14 cellular contexts compared by ENCODE assay signal in the genomic region with DNA sequence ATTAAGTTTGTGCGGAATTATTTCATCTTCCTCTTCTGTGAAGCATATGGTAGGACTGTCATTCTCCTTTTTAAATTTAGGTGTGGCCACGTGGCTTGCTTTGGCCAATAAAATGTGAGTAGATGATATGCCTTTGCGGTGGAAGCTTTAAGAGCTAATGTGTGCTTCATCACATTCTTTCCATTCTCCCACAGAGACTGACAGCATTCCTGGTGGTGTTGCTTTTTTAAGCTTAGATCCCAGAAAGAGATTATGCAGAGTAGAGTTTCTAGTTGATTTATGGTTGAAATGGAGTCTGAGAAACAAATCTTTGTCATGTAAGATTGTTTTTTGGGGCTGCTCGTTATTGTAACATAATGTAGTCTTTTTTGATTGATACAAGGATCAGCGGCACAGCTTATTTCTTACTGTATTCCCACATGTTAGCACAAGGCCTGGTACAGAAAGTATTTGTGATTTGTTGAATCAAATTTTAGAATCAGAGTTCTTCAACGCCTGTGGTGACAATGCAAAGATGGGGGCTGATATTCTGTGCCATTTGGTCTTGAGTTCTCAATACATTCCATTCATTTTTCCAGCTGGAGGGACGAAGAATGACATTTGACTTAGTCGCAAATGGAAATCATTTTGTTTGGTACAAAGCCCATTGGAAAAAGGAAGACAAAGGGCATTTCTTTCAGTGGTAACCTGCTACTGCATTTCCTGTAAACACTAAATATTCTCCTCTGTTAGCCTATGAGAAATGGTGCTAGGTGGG.
A peak's percentile ranks its signal among the peaks of the same experiment; 100 is the strongest.
DNase-seq lines count a peak whose midpoint lies in the region; ATAC-seq and TF ChIP-seq lines count a peak whose summit lies in the region.
"Had no signal": no experiment of that assay in that cellular context is flagged by ENCODE, and none has a peak within 500 bp of the region (broad histone marks: within the 10 kb centered on the region; RNA-seq: fewer than 3 reads in every experiment).

No MANE protein-coding gene starts in this region.

- ATAC-seq in activated T-helper 17 cell treated with anti-CD3 and anti-CD28 coated beads, Interleukin-2, amount 50 U/mL, for 72 hours (replicated peaks) = no peak
- ATAC-seq in activated CD8-positive, alpha-beta memory T cell treated with anti-CD3 and anti-CD28 coated beads, Interleukin-2, amount 10 ng/mL, durations not matched to agents 7 days and 5 days = no peak
- no peak for ATAC-seq in effector memory CD8-positive, alpha-beta T cell (replicated peaks)
- ATAC-seq: naive thymus-derived CD4-positive, alpha-beta T cell had no signal

- H3K4me2 ChIP-seq in neuronal stem cell (ENCODE audit: insufficient read depth, low read length, poor library complexity, severe bottlenecking) = no peak overlapping the region

- H4K91ac ChIP-seq in neuronal stem cell (ENCODE audit: low read depth, low read length, poor library complexity) = no peak overlapping the region

- no peak overlapping the region for H2BK12ac ChIP-seq in neuronal stem cell (ENCODE audit: low read length)

- H3K4ac ChIP-seq in neuronal stem cell (ENCODE audit: low read length) = no peak overlapping the region

- peak overlapping the region; percentile 87 for H3K27ac Mint-ChIP-seq in Caco-2 (ENCODE audit: unreplicated experiment)
- no peak overlapping the region for H3K27ac Mint-ChIP-seq in activated T-helper 17 cell treated with anti-CD3 and anti-CD28 coated beads, Interleukin-2, amount 50 U/mL, for 72 hours
- no peak overlapping the region for H3K27ac Mint-ChIP-seq in activated CD8-positive, alpha-beta memory T cell treated with anti-CD3 and anti-CD28 coated beads, Interleukin-2, amount 10 ng/mL, durations not matched to agents 7 days and 5 days
- no peak overlapping the region for H3K27ac Mint-ChIP-seq in effector memory CD8-positive, alpha-beta T cell
- H3K27ac Mint-ChIP-seq: B cell; naive thymus-derived CD4-positive, alpha-beta T cell had no signal

- H4K8ac ChIP-seq in neuronal stem cell (ENCODE audit: low read depth, low read length) = no peak overlapping the region

- H3K18ac ChIP-seq in neuronal stem cell (ENCODE audit: low read length) = no peak overlapping the region

- no peak overlapping the region for H2AK5ac ChIP-seq in neuronal stem cell (ENCODE audit: low read depth, low read length)

- BruUV-seq in Caco-2 (replicated peaks; lab: Mats Ljungman, UMichigan) = no TSS peak

- no peaks in the 10 kb centered on the region for H3K27me3 Mint-ChIP-seq in Caco-2 (ENCODE audit: insufficient read depth, unreplicated experiment)
- peaks cover 8% of the 10 kb centered on the region for H3K27me3 Mint-ChIP-seq in activated T-helper 17 cell treated with anti-CD3 and anti-CD28 coated beads, Interleukin-2, amount 50 U/mL, for 72 hours
- no peaks in the 10 kb centered on the region for H3K27me3 Mint-ChIP-seq in activated CD8-positive, alpha-beta memory T cell treated with anti-CD3 and anti-CD28 coated beads, Interleukin-2, amount 10 ng/mL, durations not matched to agents 7 days and 5 days
- H3K27me3 Mint-ChIP-seq in effector memory CD8-positive, alpha-beta T cell = peaks cover 0 to 7% of the 10 kb centered on the region in 2 donors

- H3K36me3 ChIP-seq in Caco-2 (ENCODE audit: control insufficient read depth, insufficient read depth, low read length) (no peaks in the 10 kb centered on the region), neuronal stem cell (replicated peaks in 1 of 2; ENCODE audit: control insufficient read depth in 2 of 2, insufficient read depth in 2 of 2, low read length in 2 of 2) (no peaks in the 10 kb centered on the region)

- no CpG with 5 or more reads among the region's 8 CpGs for WGBS in neuronal stem cell (ENCODE audit: extremely low coverage in 2 of 2, insufficient read length in 2 of 2, insufficient replicate concordance in 1 of 2), 2 donors

- H3K27ac ChIP-seq in neuronal stem cell (replicated peaks; ENCODE audit: low read length) = peak overlapping the region; percentile 42

- no peak overlapping the region for H2BK5ac ChIP-seq in neuronal stem cell (ENCODE audit: low read length)

- no peak overlapping the region for H2BK15ac ChIP-seq in neuronal stem cell (ENCODE audit: low read length)

- peak overlapping the region; percentile 30 for H2AFZ ChIP-seq in neuronal stem cell (ENCODE audit: low read length)

- no peak overlapping the region for H3K14ac ChIP-seq in neuronal stem cell (ENCODE audit: low read length)

- H3K4me1 ChIP-seq in Caco-2 = peaks cover 39% of the 10 kb centered on the region
- H3K4me1 ChIP-seq in neuronal stem cell (ENCODE audit: control insufficient read depth in 2 of 2, insufficient read depth in 1 of 2, low read depth in 1 of 2, low read length in 2 of 2) = peaks cover 5 to 17% of the 10 kb centered on the region in 2 donors

- peaks cover 18% of the 10 kb centered on the region for H3K9me3 Mint-ChIP-seq in Caco-2 (ENCODE audit: unreplicated experiment)
- H3K9me3 Mint-ChIP-seq in activated T-helper 17 cell treated with anti-CD3 and anti-CD28 coated beads, Interleukin-2, amount 50 U/mL, for 72 hours = no peaks in the 10 kb centered on the region
- H3K9me3 Mint-ChIP-seq in activated CD8-positive, alpha-beta memory T cell treated with anti-CD3 and anti-CD28 coated beads, Interleukin-2, amount 10 ng/mL, durations not matched to agents 7 days and 5 days (ENCODE audit: low read depth) = no peaks in the 10 kb centered on the region
- no peaks in the 10 kb centered on the region for H3K9me3 Mint-ChIP-seq in effector memory CD8-positive, alpha-beta T cell

- H3K36me3 Mint-ChIP-seq in Caco-2 (ENCODE audit: insufficient read depth, unreplicated experiment) = peaks cover 7% of the 10 kb centered on the region
- H3K36me3 Mint-ChIP-seq in activated T-helper 17 cell treated with anti-CD3 and anti-CD28 coated beads, Interleukin-2, amount 50 U/mL, for 72 hours (ENCODE audit: low read depth) = no peaks in the 10 kb centered on the region
- no peaks in the 10 kb centered on the region for H3K36me3 Mint-ChIP-seq in activated CD8-positive, alpha-beta memory T cell treated with anti-CD3 and anti-CD28 coated beads, Interleukin-2, amount 10 ng/mL, durations not matched to agents 7 days and 5 days
- H3K36me3 Mint-ChIP-seq in effector memory CD8-positive, alpha-beta T cell (ENCODE audit: insufficient read depth) = no peaks in the 10 kb centered on the region
- H3K36me3 Mint-ChIP-seq: brain; naive thymus-derived CD4-positive, alpha-beta T cell had no signal

- no peak overlapping the region for H3K23ac ChIP-seq in neuronal stem cell (ENCODE audit: low read depth, low read length, poor library complexity)

- POLR2A ChIA-PET in Caco-2 (lab: Charles Lee) = no interaction called here

- H3K4me3 ChIP-seq in Caco-2 (ENCODE audit: low read depth, low read length) = no peak overlapping the region
- no peak overlapping the region for H3K4me3 ChIP-seq in fibroblast of the aortic adventitia (ENCODE audit: low read depth, low read length)
- no peak overlapping the region for H3K4me3 ChIP-seq in neuronal stem cell (ENCODE audit: low read length in 2 of 2)

- intact Hi-C loops in Caco-2 (cut with micrococcal nuclease; ENCODE audit: unreplicated experiment) = no loop called here

- no peak overlapping the region for H3K9ac ChIP-seq in neuronal stem cell (ENCODE audit: low read depth, low read length, poor library complexity)

- H3K4me1 Mint-ChIP-seq in Caco-2 (ENCODE audit: low read depth, unreplicated experiment) = peaks cover 10% of the 10 kb centered on the region
- no peaks in the 10 kb centered on the region for H3K4me1 Mint-ChIP-seq in activated T-helper 17 cell treated with anti-CD3 and anti-CD28 coated beads, Interleukin-2, amount 50 U/mL, for 72 hours
- no peaks in the 10 kb centered on the region for H3K4me1 Mint-ChIP-seq in activated CD8-positive, alpha-beta memory T cell treated with anti-CD3 and anti-CD28 coated beads, Interleukin-2, amount 10 ng/mL, durations not matched to agents 7 days and 5 days
- no peaks in the 10 kb centered on the region for H3K4me1 Mint-ChIP-seq in effector memory CD8-positive, alpha-beta T cell (ENCODE audit: low read depth in 2 of 2)
- H3K4me1 Mint-ChIP-seq: B cell; naive thymus-derived CD4-positive, alpha-beta T cell had no signal

- no peaks in the 10 kb centered on the region for H3K27me3 ChIP-seq in Caco-2 (replicated peaks; ENCODE audit: control insufficient read depth, insufficient read depth, low read length)
- H3K27me3 ChIP-seq in neuronal stem cell (ENCODE audit: control insufficient read depth in 3 of 3, insufficient read depth in 3 of 3, low read depth in 1 of 3, low read length in 3 of 3) = no peaks in the 10 kb centered on the region

- CTCF ChIA-PET in Caco-2 (lab: Charles Lee) = no interaction called here
- CTCF ChIA-PET in activated CD8-positive, alpha-beta memory T cell treated with anti-CD3 and anti-CD28 coated beads, Interleukin-2, amount 10 ng/mL, durations not matched to agents 7 days and 5 days (lab: Charles Lee) = no interaction called here

- H3K4me3 Mint-ChIP-seq in Caco-2 (ENCODE audit: unreplicated experiment) = peak overlapping the region; percentile 50
- no peak overlapping the region for H3K4me3 Mint-ChIP-seq in activated T-helper 17 cell treated with anti-CD3 and anti-CD28 coated beads, Interleukin-2, amount 50 U/mL, for 72 hours
- no peak overlapping the region for H3K4me3 Mint-ChIP-seq in activated CD8-positive, alpha-beta memory T cell treated with anti-CD3 and anti-CD28 coated beads, Interleukin-2, amount 10 ng/mL, durations not matched to agents 7 days and 5 days
- H3K4me3 Mint-ChIP-seq in effector memory CD8-positive, alpha-beta T cell = no peak overlapping the region
- H3K4me3 Mint-ChIP-seq: B cell; brain; naive thymus-derived CD4-positive, alpha-beta T cell had no signal

- DNase-seq in Caco-2 (peak; percentile 37 to 41), NCI-H226 (peak; percentile 56), fibroblast of the aortic adventitia (ENCODE audit: low read depth) (peak; percentile 58), neuronal stem cell (ENCODE audit: low spot score) (peak; percentile 24)
- DNase-seq in stimulated activated CD4-positive, alpha-beta T cell treated with anti-CD3 and anti-CD28 coated beads, Interleukin-15, amount 100 ng/mL, for 24 hours = no peak
- DNase-seq in activated CD8-positive, alpha-beta memory T cell treated with anti-CD3 and anti-CD28 coated beads, Interleukin-2, amount 10 ng/mL, durations not matched to agents 7 days and 5 days = no peak
- no peak for DNase-seq in effector memory CD8-positive, alpha-beta T cell
- DNase-seq: naive thymus-derived CD4-positive, alpha-beta T cell; NCI-H1436 treated with DMSO at 0.1 percent for 48 hours; NCI-H526 treated with DMSO at 0.1 percent for 48 hours; stimulated activated CD8-positive, alpha-beta memory T cell treated with anti-CD3 and anti-CD28 coated beads, Interleukin-4, amount 100 ng/mL, for 48 hours had no signal

- H3K79me1 ChIP-seq in neuronal stem cell (ENCODE audit: low read depth, low read length) = no peaks in the 10 kb centered on the region

- no peak overlapping the region for H2BK120ac ChIP-seq in neuronal stem cell (ENCODE audit: low read depth, low read length)

- no peak for TF ChIP-seq CTCF in Caco-2 (IDR thresholded peaks at IDR 0.05; ENCODE audit: insufficient read depth in 1 of 2, low read depth in 1 of 2, low read length in 1 of 2, severe bottlenecking in 1 of 2, unreplicated experiment in 1 of 2)
- TF ChIP-seq CTCF in fibroblast of the aortic adventitia (IDR thresholded peaks at IDR 0.05; ENCODE audit: insufficient read depth, low read length) = no peak

- H3K9me3 ChIP-seq in Caco-2 (0 out of 2 replicates have a peak, but pooled peaks cover 3% of the 10 kb centered on the region), neuronal stem cell (replicated peaks in 1 of 2; ENCODE audit: control insufficient read depth in 2 of 2, insufficient read depth in 1 of 2, low read depth in 1 of 2, low read length in 2 of 2) (peaks cover 0 to 7% of the 10 kb centered on the region in 2 donors)

Comparison
In these comparisons a context has a peak if more than half of its experiments do, and no peak if none do; other contexts are left out.
1. DNase-seq: peak in Caco-2 (2 of 2), NCI-H226 (single experiment), fibroblast of the aortic adventitia (single experiment) and neuronal stem cell (single experiment); none in stimulated activated CD4-positive, alpha-beta T cell treated with anti-CD3 and anti-CD28 coated beads, Interleukin-15, amount 100 ng/mL, for 24 hours (single experiment), activated CD8-positive, alpha-beta memory T cell treated with anti-CD3 and anti-CD28 coated beads, Interleukin-2, amount 10 ng/mL, durations not matched to agents 7 days and 5 days (single experiment) and effector memory CD8-positive, alpha-beta T cell (0 of 3).